ENCODE assay signal across 10 cellular contexts in genomic region chr4:83629945-83630684, GRCh38.
A peak's percentile ranks its signal among the peaks of the same experiment; 100 is the strongest.
DNase-seq lines count a peak whose midpoint lies in the region; ATAC-seq and TF ChIP-seq lines count a peak whose summit lies in the region.
"Had no signal": no experiment of that assay in that cellular context is flagged by ENCODE, and none has a peak within 500 bp of the region (broad histone marks: within the 10 kb centered on the region; RNA-seq: fewer than 3 reads in every experiment).

No MANE protein-coding gene starts in this region.

- no peak overlapping the region for H3K9ac ChIP-seq in smooth muscle cell (ENCODE audit: low read depth)

- H3K27ac Mint-ChIP-seq in stimulated activated naive B cell treated with anti-CD40 and anti-IgM and Interleukin-4, amounts not matched to agents 10 μg/mL and 1 μg/mL and 100 μg/mL, for 72 hours: no peak overlapping the region

- H3F3A ChIP-seq in smooth muscle cell (ENCODE audit: low read depth): no peaks in the 10 kb centered on the region

- H3K4me1 ChIP-seq in smooth muscle cell (ENCODE audit: low read depth): no peaks in the 10 kb centered on the region

- H3K36me3 ChIP-seq in smooth muscle cell (ENCODE audit: low read depth): no peaks in the 10 kb centered on the region

- H2AFZ ChIP-seq in smooth muscle cell (ENCODE audit: low read depth): no peak overlapping the region

- H3K79me2 ChIP-seq in smooth muscle cell (ENCODE audit: low read depth): no peaks in the 10 kb centered on the region

- 59% methylated on average over 6 of the region's 6 CpGs for WGBS in smooth muscle cell (ENCODE audit: low lambda C conversion rate)

- H3K4me3 Mint-ChIP-seq in stimulated activated naive B cell treated with anti-CD40 and anti-IgM and Interleukin-4, amounts not matched to agents 10 μg/mL and 1 μg/mL and 100 μg/mL, for 72 hours: no peak overlapping the region

- intact Hi-C loops in Right ventricle myocardium superior (cut with DNase I): loop anchor here (5.0 kb wide), 1 partner anchor 93 kb away; the partner anchor contains the start of gene GPAT3

- peak; percentile 77 for ATAC-seq in Right ventricle myocardium superior (ENCODE audit: poor library complexity)
- peak; percentile 34 to 43 for ATAC-seq in stimulated activated naive B cell treated with anti-CD40 and anti-IgM and Interleukin-4, amounts not matched to agents 10 μg/mL and 1 μg/mL and 100 μg/mL, for 72 hours (replicated peaks)
- no peak for ATAC-seq in HG03095 (IDR thresholded peaks at IDR 0.05; ENCODE audit: unreplicated experiment)
- ATAC-seq in HG02610 (IDR thresholded peaks at IDR 0.05; ENCODE audit: unreplicated experiment): no peak
- ATAC-seq: Panc1 had no signal

- no peak for TF ChIP-seq CTCF in smooth muscle cell (IDR thresholded peaks at IDR 0.05; ENCODE audit: borderline replicate concordance, insufficient read depth, poor library complexity, severe bottlenecking)

- H3K4me3 ChIP-seq in smooth muscle cell: no peak overlapping the region

- H3K27me3 ChIP-seq in smooth muscle cell (ENCODE audit: low read depth): no peaks in the 10 kb centered on the region

- H3K9me3 ChIP-seq in smooth muscle cell (replicated peaks; ENCODE audit: low read depth): no peaks in the 10 kb centered on the region

- H3K4me1 Mint-ChIP-seq in stimulated activated naive B cell treated with anti-CD40 and anti-IgM and Interleukin-4, amounts not matched to agents 10 μg/mL and 1 μg/mL and 100 μg/mL, for 72 hours: peaks cover 0 to 2% of the 10 kb centered on the region in 2 donors

- peaks cover 4 to 16% of the 10 kb centered on the region in 2 donors for H3K27me3 Mint-ChIP-seq in stimulated activated naive B cell treated with anti-CD40 and anti-IgM and Interleukin-4, amounts not matched to agents 10 μg/mL and 1 μg/mL and 100 μg/mL, for 72 hours

- DNase-seq in HT1080 (ENCODE audit: low read depth) (peak; percentile 43), SW480 (ENCODE audit: low spot score) (peak; percentile 42), Right ventricle myocardium superior (peak; percentile 49), smooth muscle cell (lab: John Stamatoyannopoulos, UW; ENCODE audit: unreplicated experiment) (no peak)
- DNase-seq in stimulated activated naive B cell treated with anti-CD40 and anti-IgM and Interleukin-4, amounts not matched to agents 10 μg/mL and 1 μg/mL and 100 μg/mL, for 72 hours: no peak
- no peak for DNase-seq in activated CD8-positive, alpha-beta memory T cell treated with anti-CD3 and anti-CD28 coated beads, Interleukin-2, amount 50 U/mL, for 4 hours
- DNase-seq: activated T-cell treated with anti-CD3 and anti-CD28 coated beads, Interleukin-2, amount 50 U/mL, for 48 hours had no signal

- H3K9me3 Mint-ChIP-seq in stimulated activated naive B cell treated with anti-CD40 and anti-IgM and Interleukin-4, amounts not matched to agents 10 μg/mL and 1 μg/mL and 100 μg/mL, for 72 hours: peaks cover 0 to 1% of the 10 kb centered on the region in 2 donors

- H3K27ac ChIP-seq in smooth muscle cell (ENCODE audit: low read depth): no peak overlapping the region

- no peaks in the 10 kb centered on the region for H4K20me1 ChIP-seq in smooth muscle cell (ENCODE audit: low read depth)

- no peak overlapping the region for H3K4me2 ChIP-seq in smooth muscle cell

- H3K36me3 Mint-ChIP-seq in stimulated activated naive B cell treated with anti-CD40 and anti-IgM and Interleukin-4, amounts not matched to agents 10 μg/mL and 1 μg/mL and 100 μg/mL, for 72 hours: no peaks in the 10 kb centered on the region

Comparison
In these comparisons a context has a peak if more than half of its experiments do, and no peak if none do; other contexts are left out.
1. DNase-seq: peak in HT1080 (single experiment), SW480 (single experiment) and Right ventricle myocardium superior (single experiment); none in stimulated activated naive B cell treated with anti-CD40 and anti-IgM and Interleukin-4, amounts not matched to agents 10 μg/mL and 1 μg/mL and 100 μg/mL, for 72 hours (single experiment), smooth muscle cell (single experiment) and activated CD8-positive, alpha-beta memory T cell treated with anti-CD3 and anti-CD28 coated beads, Interleukin-2, amount 50 U/mL, for 4 hours (single experiment).
2. ATAC-seq: peak in Right ventricle myocardium superior (single experiment) and stimulated activated naive B cell treated with anti-CD40 and anti-IgM and Interleukin-4, amounts not matched to agents 10 μg/mL and 1 μg/mL and 100 μg/mL, for 72 hours (2 of 2); none in HG03095 (single experiment) and HG02610 (single experiment).